18 cellular contexts compared by ENCODE assay signal in the genomic region with DNA sequence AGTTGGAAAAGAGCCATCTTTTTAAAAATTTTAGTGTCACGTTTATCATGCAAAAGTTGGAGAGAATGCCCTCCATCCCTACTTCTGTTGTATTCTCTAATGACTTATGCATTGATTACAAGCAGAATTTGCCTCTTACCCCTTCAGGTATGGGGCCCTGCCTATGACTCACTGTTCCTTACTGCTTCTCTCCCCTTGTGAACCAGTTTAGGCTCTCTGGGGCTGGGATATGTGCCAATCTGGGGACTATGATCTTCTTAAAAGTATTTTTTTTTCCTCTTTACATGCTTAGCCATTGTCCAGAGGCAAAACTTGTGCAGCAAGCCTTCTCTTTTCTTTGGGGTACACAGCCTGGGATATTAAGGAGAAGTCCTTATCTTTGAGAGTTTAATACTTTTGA. TPM values are rescaled to one million over a fixed set of nuclear protein-coding genes. Genes with fewer than 3 reads are reported as not detected.
DNase-seq lines count a peak whose midpoint lies in the region; ATAC-seq, FAIRE-seq and TF ChIP-seq lines count a peak whose summit lies in the region.
"Had no signal": no experiment of that assay in that cellular context is flagged by ENCODE, and none has a peak within 500 bp of the region (broad histone marks: within the 10 kb centered on the region; RNA-seq: fewer than 3 reads in every experiment).

No MANE protein-coding gene starts in this region.

- intact Hi-C loops in activated CD4-positive, alpha-beta T cell treated with anti-CD3 and anti-CD28 coated beads, Interleukin-2, amount 10 ng/mL, durations not matched to agents 24 days and 14 days (cut with micrococcal nuclease): no loop called here

- peaks cover 59% of the 10 kb centered on the region for H3K36me3 Mint-ChIP-seq in activated CD4-positive, alpha-beta T cell treated with anti-CD3 and anti-CD28 coated beads, Interleukin-2, amount 10 ng/mL, durations not matched to agents 24 days and 14 days (ENCODE audit: low read depth)
- H3K36me3 Mint-ChIP-seq in immature natural killer cell: no peaks in the 10 kb centered on the region

- ATAC-seq in HG03354 (IDR thresholded peaks at IDR 0.05; ENCODE audit: poor library complexity, severe bottlenecking, unreplicated experiment): no peak
- ATAC-seq: Right ventricle myocardium inferior had no signal

- DNase-seq in activated CD4-positive, alpha-beta T cell treated with anti-CD3 and anti-CD28 coated beads, Interleukin-2, amount 10 ng/mL, durations not matched to agents 24 days and 14 days: peak; percentile 50
- no peak for DNase-seq in activated CD4-positive, alpha-beta T cell treated with anti-CD3 and anti-CD28 coated beads, Interleukin-2, amount 50 U/mL, for 4 hours
- DNase-seq in stimulated activated CD4-positive, alpha-beta T cell treated with anti-CD3 and anti-CD28 coated beads, Interleukin-15, amount 100 ng/mL, for 24 hours: peak; percentile 34
- no peak for DNase-seq in stimulated activated CD4-positive, alpha-beta T cell treated with anti-CD3 and anti-CD28 coated beads, Interleukin-2, amount 100 ng/mL, for 24 hours
- DNase-seq in bronchial epithelial cell (ENCODE audit: low read depth) (peak; percentile 50), immature natural killer cell (no peak), NCI-H2081 treated with DMSO at 0.1 percent for 48 hours (lab: John Stamatoyannopoulos, UW) (no peak)
- DNase-seq: DMS 273 treated with DMSO at 0.1 percent for 48 hours, GF-D8, MG63, NCI-H1092 treated with DMSO at 0.1 percent for 48 hours, NCI-H510A treated with DMSO at 0.1 percent for 48 hours, NCI-H82 had no signal

- H3K36me3 ChIP-seq in bronchial epithelial cell (ENCODE audit: control insufficient read depth, insufficient read depth, low read length): no peaks in the 10 kb centered on the region
- H3K36me3 ChIP-seq: BLaER1, MG63 had no signal

- peaks cover 16% of the 10 kb centered on the region for H3K9me3 Mint-ChIP-seq in activated CD4-positive, alpha-beta T cell treated with anti-CD3 and anti-CD28 coated beads, Interleukin-2, amount 10 ng/mL, durations not matched to agents 24 days and 14 days
- peaks cover 0 to 2% (median 0%) of the 10 kb centered on the region in 6 donors for H3K9me3 Mint-ChIP-seq in immature natural killer cell

- no peaks in the 10 kb centered on the region for H3K27me3 ChIP-seq in bronchial epithelial cell (ENCODE audit: control insufficient read depth, insufficient read depth, low read length)
- H3K27me3 ChIP-seq: BLaER1, MG63 had no signal

- H3K4me1 Mint-ChIP-seq in activated CD4-positive, alpha-beta T cell treated with anti-CD3 and anti-CD28 coated beads, Interleukin-2, amount 10 ng/mL, durations not matched to agents 24 days and 14 days: peaks cover 33% of the 10 kb centered on the region
- H3K4me1 Mint-ChIP-seq in immature natural killer cell: no peaks in the 10 kb centered on the region

- no peaks in the 10 kb centered on the region for H3K27me3 Mint-ChIP-seq in activated CD4-positive, alpha-beta T cell treated with anti-CD3 and anti-CD28 coated beads, Interleukin-2, amount 10 ng/mL, durations not matched to agents 24 days and 14 days
- H3K27me3 Mint-ChIP-seq in immature natural killer cell (ENCODE audit: low read depth in 3 of 3): peaks cover 0 to 6% (median 2%) of the 10 kb centered on the region in 3 donors

- TF ChIP-seq CTCF in bronchial epithelial cell (IDR thresholded peaks at IDR 0.05; ENCODE audit: insufficient read depth, low read length, severe bottlenecking): no peak

- H3K4me3 Mint-ChIP-seq in activated CD4-positive, alpha-beta T cell treated with anti-CD3 and anti-CD28 coated beads, Interleukin-2, amount 10 ng/mL, durations not matched to agents 24 days and 14 days: no peak overlapping the region
- H3K4me3 Mint-ChIP-seq in immature natural killer cell: no peak overlapping the region

- FAIRE-seq in bronchial epithelial cell (lab: Jason Lieb, UNC): no peak
- FAIRE-seq: A204.1, H54 had no signal

- H3K27ac Mint-ChIP-seq in activated CD4-positive, alpha-beta T cell treated with anti-CD3 and anti-CD28 coated beads, Interleukin-2, amount 10 ng/mL, durations not matched to agents 24 days and 14 days: no peak overlapping the region
- H3K27ac Mint-ChIP-seq in immature natural killer cell: no peak overlapping the region

- H3K4me3 ChIP-seq in bronchial epithelial cell (ENCODE audit: low read depth, low read length): no peak overlapping the region
- H3K4me3 ChIP-seq: BLaER1, MG63 had no signal

RNA-seq across cellular contexts. Expression of gene CAMK4, which starts 37.4 kb away (rescaled TPM):
- 47.7 and 49.5 TPM in 2 replicates for total RNA-seq in activated CD4-positive, alpha-beta T cell treated with anti-CD3 and anti-CD28 coated beads, Interleukin-2, amount 10 ng/mL, durations not matched to agents 24 days and 14 days
- total RNA-seq in bronchial epithelial cell: 0.26 TPM in 1 of 2 replicates, not detected in the other
- 1 to 10 TPM in 2 of 3 donors, under 1 TPM in 1; 0.86 to 4.5 (median 1.8) TPM for polyA plus RNA-seq in immature natural killer cell

Comparison
In these comparisons a context has a peak if more than half of its experiments do, and no peak if none do; other contexts are left out.
1. DNase-seq: peak in activated CD4-positive, alpha-beta T cell treated with anti-CD3 and anti-CD28 coated beads, Interleukin-2, amount 10 ng/mL, durations not matched to agents 24 days and 14 days (single experiment), stimulated activated CD4-positive, alpha-beta T cell treated with anti-CD3 and anti-CD28 coated beads, Interleukin-15, amount 100 ng/mL, for 24 hours (single experiment) and bronchial epithelial cell (single experiment); none in activated CD4-positive, alpha-beta T cell treated with anti-CD3 and anti-CD28 coated beads, Interleukin-2, amount 50 U/mL, for 4 hours (0 of 2), stimulated activated CD4-positive, alpha-beta T cell treated with anti-CD3 and anti-CD28 coated beads, Interleukin-2, amount 100 ng/mL, for 24 hours (0 of 2), immature natural killer cell (0 of 3) and NCI-H2081 treated with DMSO at 0.1 percent for 48 hours (single experiment).
2. RNA of gene CAMK4, which starts 37.4 kb away (total RNA-seq): 47.7 to 49.5 TPM in activated CD4-positive, alpha-beta T cell treated with anti-CD3 and anti-CD28 coated beads, Interleukin-2, amount 10 ng/mL, durations not matched to agents 24 days and 14 days; 0.26 TPM in bronchial epithelial cell; every median in the first group is over 10 times any median in the second.